ENCODE assay signal across 21 cellular contexts in the genomic region with DNA sequence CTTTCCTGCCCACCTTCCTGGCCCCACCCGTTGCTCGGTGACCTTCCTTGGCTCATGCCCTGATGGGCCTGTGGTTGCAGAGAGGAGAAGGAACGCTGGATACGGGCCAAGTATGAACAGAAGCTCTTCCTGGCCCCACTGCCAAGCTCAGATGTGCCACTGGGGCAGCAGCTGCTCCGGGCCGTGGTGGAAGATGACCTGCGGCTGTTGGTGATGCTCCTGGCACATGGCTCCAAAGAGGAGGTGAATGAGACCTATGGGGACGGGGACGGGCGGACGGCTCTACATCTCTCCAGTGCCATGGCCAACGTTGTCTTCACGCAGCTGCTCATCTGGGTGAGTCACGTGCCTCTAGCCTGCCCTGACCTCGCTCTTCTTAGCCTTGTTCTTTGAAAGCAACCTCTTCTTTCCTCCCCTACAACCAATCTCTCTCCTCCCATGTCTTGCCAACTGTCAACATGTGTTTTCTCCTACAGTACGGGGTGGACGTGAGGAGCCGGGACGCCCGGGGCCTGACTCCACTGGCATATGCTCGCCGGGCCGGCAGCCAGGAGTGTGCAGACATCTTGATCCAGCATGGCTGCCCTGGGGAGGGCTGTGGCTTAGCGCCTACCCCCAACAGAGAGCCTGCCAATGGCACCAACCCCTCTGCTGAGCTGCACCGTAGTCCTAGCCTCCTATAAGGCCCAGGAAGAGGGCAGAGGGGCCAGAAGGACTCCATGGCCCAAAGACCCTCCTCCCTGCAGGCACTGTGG. TPM values are rescaled to one million over a fixed set of nuclear protein-coding genes. Genes with fewer than 3 reads are reported as not detected.
A peak's percentile ranks its signal among the peaks of the same experiment; 100 is the strongest.
DNase-seq lines count a peak whose midpoint lies in the region; ATAC-seq, FAIRE-seq and TF ChIP-seq lines count a peak whose summit lies in the region.
"Had no signal": no experiment of that assay in that cellular context is flagged by ENCODE, and none has a peak within 500 bp of the region (broad histone marks: within the 10 kb centered on the region; RNA-seq: fewer than 3 reads in every experiment).

No MANE protein-coding gene starts in this region.

- H3K36me3 ChIP-seq in K562 (ENCODE audit: control insufficient read depth, insufficient read depth, low read length): peaks cover 61% of the 10 kb centered on the region
- H3K36me3 ChIP-seq in testis (ENCODE audit: low read depth, missing control alignments): no peaks in the 10 kb centered on the region
- no peaks in the 10 kb centered on the region for H3K36me3 ChIP-seq in GM23338 (ENCODE audit: insufficient read depth)

- H3K27ac Mint-ChIP-seq in activated naive CD4-positive, alpha-beta T cell treated with anti-CD3 and anti-CD28 coated beads, Interleukin-2, amount 10 ng/mL, durations not matched to agents 7 days and 5 days: no peak overlapping the region
- H3K27ac Mint-ChIP-seq in GM23338: no peak overlapping the region
- H3K27ac Mint-ChIP-seq: activated CD8-positive, alpha-beta memory T cell treated with anti-CD3 and anti-CD28 coated beads, Interleukin-2, amount 10 ng/mL, durations not matched to agents 7 days and 5 days; dendritic cell treated with granulocyte-macrophage colony-stimulating factor and Interleukin-4, amounts not matched to agents 40 ng/mL and 50 ng/mL, for 4 days had no signal

- H3K4me3 Mint-ChIP-seq in activated naive CD4-positive, alpha-beta T cell treated with anti-CD3 and anti-CD28 coated beads, Interleukin-2, amount 10 ng/mL, durations not matched to agents 7 days and 5 days: no peak overlapping the region
- H3K4me3 Mint-ChIP-seq in GM23338: no peak overlapping the region; the same call in 2 of the 3 replicates
- H3K4me3 Mint-ChIP-seq: activated CD8-positive, alpha-beta memory T cell treated with anti-CD3 and anti-CD28 coated beads, Interleukin-2, amount 10 ng/mL, durations not matched to agents 7 days and 5 days; CD4-positive, CD25-positive, alpha-beta regulatory T cell; dendritic cell treated with granulocyte-macrophage colony-stimulating factor and Interleukin-4, amounts not matched to agents 40 ng/mL and 50 ng/mL, for 4 days had no signal

- no peaks in the 10 kb centered on the region for H3K36me3 Mint-ChIP-seq in activated naive CD4-positive, alpha-beta T cell treated with anti-CD3 and anti-CD28 coated beads, Interleukin-2, amount 10 ng/mL, durations not matched to agents 7 days and 5 days
- H3K36me3 Mint-ChIP-seq in GM23338 (ENCODE audit: low read depth): peaks cover 25% of the 10 kb centered on the region
- H3K36me3 Mint-ChIP-seq: activated CD8-positive, alpha-beta memory T cell treated with anti-CD3 and anti-CD28 coated beads, Interleukin-2, amount 10 ng/mL, durations not matched to agents 7 days and 5 days had no signal

- H3K9ac ChIP-seq in K562 (ENCODE audit: insufficient read depth in 1 of 2, low read depth in 2 of 2, low read length in 2 of 2): no peak overlapping the region

- no peak for ATAC-seq in K562
- no peak for ATAC-seq in GM18517 (IDR thresholded peaks at IDR 0.05; ENCODE audit: unreplicated experiment)
- ATAC-seq in GM23338: no peak
- ATAC-seq: esophagus mucosa had no signal

- no peaks in the 10 kb centered on the region for H3K9me3 Mint-ChIP-seq in activated naive CD4-positive, alpha-beta T cell treated with anti-CD3 and anti-CD28 coated beads, Interleukin-2, amount 10 ng/mL, durations not matched to agents 7 days and 5 days
- H3K9me3 Mint-ChIP-seq in GM23338: no peaks in the 10 kb centered on the region
- H3K9me3 Mint-ChIP-seq: dendritic cell treated with granulocyte-macrophage colony-stimulating factor and Interleukin-4, amounts not matched to agents 40 ng/mL and 50 ng/mL, for 4 days had no signal

- BruUV-seq in K562 (replicated peaks; lab: Mats Ljungman, UMichigan): no TSS peak

- TF ChIP-seq POLR2A in K562 (conservative IDR thresholded peaks at IDR 0.05) (0 out of 2 replicates have a peak, but pooled peaks have one; percentile 29), testis (IDR thresholded peaks at IDR 0.05) (no peak)

- H4K20me1 ChIP-seq in K562 (replicated peaks; ENCODE audit: control insufficient read depth, insufficient read depth, low read length) (peaks cover 4% of the 10 kb centered on the region; the same call in 1 of the 2 replicates), GM23338 (replicated peaks; ENCODE audit: insufficient read depth) (no peaks in the 10 kb centered on the region; the same call in 1 of the 2 replicates)

- H3K79me2 ChIP-seq in K562 (ENCODE audit: control insufficient read depth, insufficient read depth, low read length) (no peaks in the 10 kb centered on the region), GM23338 (replicated peaks; ENCODE audit: insufficient read depth) (no peaks in the 10 kb centered on the region)

- DNase-seq in activated naive CD4-positive, alpha-beta T cell treated with anti-CD3 and anti-CD28 coated beads, Interleukin-2, amount 10 ng/mL, durations not matched to agents 7 days and 5 days: peak; percentile 13
- no peak for DNase-seq in activated naive CD4-positive, alpha-beta T cell treated with Interleukin-2 at 50 U/mL for 16 hours
- DNase-seq in K562 (ENCODE audit: extremely low read depth in 1 of 4, low spot score in 3 of 4) (no peak), islet precursor cell (peak; percentile 32), testis (peak; percentile 51), GM23338 (ENCODE audit: low spot score) (no peak)
- DNase-seq in central memory CD4-positive, alpha-beta T cell: no peak
- DNase-seq: activated CD4-positive, CD25-positive, alpha-beta regulatory T cell treated with anti-CD3 and anti-CD28 coated beads, Interleukin-2, amount 50 U/mL, for 72 hours; activated CD8-positive, alpha-beta memory T cell treated with anti-CD3 and anti-CD28 coated beads, Interleukin-2, amount 10 ng/mL, durations not matched to agents 7 days and 5 days; CD4-positive, CD25-positive, alpha-beta regulatory T cell; DMS79; NCI-H1092; NCI-H345 had no signal

- whole genome bisulfite sequencing in K562 (ENCODE audit: insufficient coverage, low coverage, missing lambda C conversion rate): 90% methylated on average over 25 of the region's 25 CpGs
- WGBS in testis, 2 donors: 67 to 82% methylated on average over 25 of the region's 25 CpGs

- no peak overlapping the region for H3K4me3 ChIP-seq in K562
- no peak overlapping the region for H3K4me3 ChIP-seq in testis
- no peak overlapping the region for H3K4me3 ChIP-seq in GM23338
- H3K4me3 ChIP-seq: SJCRH30, smooth muscle cell had no signal

- H3K27ac ChIP-seq in K562 (ENCODE audit: extremely low read depth, low read depth, low read length) (no peak overlapping the region), testis (peak overlapping the region in 1 of 2 donors; percentile 39), GM23338 (ENCODE audit: low read depth) (no peak overlapping the region)
- H3K27ac ChIP-seq: SJCRH30 had no signal

- peaks cover 24% of the 10 kb centered on the region for H3K27me3 Mint-ChIP-seq in activated naive CD4-positive, alpha-beta T cell treated with anti-CD3 and anti-CD28 coated beads, Interleukin-2, amount 10 ng/mL, durations not matched to agents 7 days and 5 days
- peaks cover 20% of the 10 kb centered on the region for H3K27me3 Mint-ChIP-seq in GM23338 (ENCODE audit: insufficient read depth, low read depth, poor library complexity)
- H3K27me3 Mint-ChIP-seq: dendritic cell treated with granulocyte-macrophage colony-stimulating factor and Interleukin-4, amounts not matched to agents 40 ng/mL and 50 ng/mL, for 4 days had no signal

- CTCF ChIA-PET in activated naive CD4-positive, alpha-beta T cell treated with anti-CD3 and anti-CD28 coated beads, Interleukin-2, amount 10 ng/mL, durations not matched to agents 7 days and 5 days (lab: Charles Lee): interaction anchor here (1.3 to 1.4 kb wide), 2 partner anchors 11 to 19 kb away, joined by 3 to 4 read pairs; no protein-coding TSS in a partner anchor
- CTCF ChIA-PET in K562 (lab: Yijun Ruan, JAX; ENCODE audit: low intra/inter-chr PET ratio): interaction anchor here (0.6 kb wide), 1 partner anchor 11 kb away, joined by 3 read pairs; no protein-coding TSS in a partner anchor

- no peaks in the 10 kb centered on the region for H3K4me1 Mint-ChIP-seq in activated naive CD4-positive, alpha-beta T cell treated with anti-CD3 and anti-CD28 coated beads, Interleukin-2, amount 10 ng/mL, durations not matched to agents 7 days and 5 days
- peaks cover 60% of the 10 kb centered on the region for H3K4me1 Mint-ChIP-seq in GM23338
- H3K4me1 Mint-ChIP-seq: activated CD8-positive, alpha-beta memory T cell treated with anti-CD3 and anti-CD28 coated beads, Interleukin-2, amount 10 ng/mL, durations not matched to agents 7 days and 5 days; CD4-positive, CD25-positive, alpha-beta regulatory T cell had no signal

- TF ChIP-seq CTCF in K562 (IDR thresholded peaks at IDR 0.05 in 2 of 3, conservative IDR thresholded peaks at IDR 0.05 in 1 of 3; ENCODE audit: insufficient read depth in 2 of 3, low read depth in 1 of 3, low read length in 3 of 3) (no peak), testis (IDR thresholded peaks at IDR 0.05) (no peak), GM23338 (conservative IDR thresholded peaks at IDR 0.05; ENCODE audit: low read depth in 2 of 2) (no peak)

- in situ Hi-C loops in K562 (cut with MboI): no loop called here

- no peak for FAIRE-seq in K562 (lab: Jason Lieb, UNC)
- FAIRE-seq: keratinocyte had no signal

- H3K4me2 ChIP-seq in K562 (ENCODE audit: insufficient read depth, low read length) (no peak overlapping the region), GM23338 (no peak overlapping the region)
- H3K4me2 ChIP-seq: smooth muscle cell had no signal

- intact Hi-C loops in K562 (cut with micrococcal nuclease) (no loop called here), testis (cut with DNase I; ENCODE audit: low total_unique reads) (no loop called here)

- H3K9me1 ChIP-seq in K562 (ENCODE audit: control insufficient read depth, insufficient read depth, low read length): peaks cover 5% of the 10 kb centered on the region

- TF ChIP-seq EP300 in K562 (IDR thresholded peaks at IDR 0.05; ENCODE audit: low read length): no peak

- no peaks in the 10 kb centered on the region for H3F3A ChIP-seq in GM23338 (replicated peaks; ENCODE audit: low read depth)

- TF ChIP-seq RAD21 in K562 (CRISPR knock-in tag; conservative IDR thresholded peaks at IDR 0.05 in 1 of 2, IDR thresholded peaks at IDR 0.05 in 1 of 2): no peak

- H2AFZ ChIP-seq in K562 (ENCODE audit: low read depth, low read length) (no peak overlapping the region), GM23338 (no peak overlapping the region)

- H3K4me1 ChIP-seq in K562 (replicated peaks in 1 of 2; ENCODE audit: control insufficient read depth in 2 of 2, insufficient read depth in 2 of 2, low read length in 2 of 2) (peaks cover 0 to 21% of the 10 kb centered on the region in 2 experiments; a peak in 2 of 5 replicates), testis (peaks cover 18% of the 10 kb centered on the region), GM23338 (ENCODE audit: insufficient read depth) (peaks cover 10% of the 10 kb centered on the region)
- H3K4me1 ChIP-seq: SJCRH30 had no signal

- no peaks in the 10 kb centered on the region for H3K9me3 ChIP-seq in K562 (replicated peaks; ENCODE audit: control insufficient read depth, insufficient read depth, low read depth, low read length)
- no peaks in the 10 kb centered on the region for H3K9me3 ChIP-seq in testis
- H3K9me3 ChIP-seq: SJCRH30 had no signal

- POLR2A ChIA-PET in K562 (lab: Yijun Ruan, JAX): interaction anchor here (1.4 to 1.7 kb wide), 2 partner anchors 9 to 14 kb away, joined by 4 to 5 read pairs; no protein-coding TSS in a partner anchor

- H3K27me3 ChIP-seq in K562 (ENCODE audit: control insufficient read depth in 2 of 2, insufficient read depth in 2 of 2, low read length in 2 of 2): peaks cover 2 to 4% of the 10 kb centered on the region in 2 experiments; a peak in 3 of 5 replicates
- H3K27me3 ChIP-seq in testis: no peaks in the 10 kb centered on the region
- peaks cover 20% of the 10 kb centered on the region for H3K27me3 ChIP-seq in GM23338 (ENCODE audit: insufficient read depth)
- H3K27me3 ChIP-seq: SJCRH30 had no signal

- no peaks in the 10 kb centered on the region for H3K9me2 ChIP-seq in GM23338 (ENCODE audit: insufficient read depth)

RNA-seq across cellular contexts. Expression of a gene that starts 24.1 kb away (rescaled TPM):
- total RNA-seq in K562 (2011; cell fraction: chromatin; rRNA removed; ENCODE audit: low replicate concordance): not detected in 2 replicates
- not detected in 2 replicates for total RNA-seq in K562 (2011; cell fraction: nucleolus; rRNA removed)
- not detected in 2 replicates for total RNA-seq in K562 (2011; cell fraction: nucleoplasm; rRNA removed)
- not detected in 2 replicates for total RNA-seq in K562 (2014; rRNA removed)
- not detected in 2 replicates for total RNA-seq in K562 (2014; rRNA removed; fragmentation: Illumina TruSeq; extraction: Trizol)
- not detected in 2 replicates for total RNA-seq in K562 (2015; rRNA removed; fragmentation: Illumina TruSeq; extraction: Trizol)
- not detected in 2 replicates for total RNA-seq in K562 (2021)
- not detected in 2 replicates for polyA plus RNA-seq in K562 (2011; rRNA removed)
- polyA plus RNA-seq in K562 (2011; cell fraction: cytosol; rRNA removed): not detected in 2 replicates
- not detected in 2 replicates for polyA plus RNA-seq in K562 (2011; cell fraction: nucleus; rRNA removed)
- polyA plus RNA-seq in K562 (2012): not detected in 2 replicates
- not detected in 2 replicates for polyA plus RNA-seq in K562 (2014; fragmentation: Illumina TruSeq; extraction: Trizol)
- not detected for polyA plus RNA-seq in K562 (2014; fragmentation: Nextera tagmentation; extraction: Ambion mirVana)
- not detected in 2 replicates for polyA plus RNA-seq in K562 (2014; rRNA removed)
- not detected in 2 replicates for polyA minus RNA-seq in K562 (2011; rRNA and poly(A)+ RNA removed)
- polyA minus RNA-seq in K562 (2011; cell fraction: cytosol; rRNA and poly(A)+ RNA removed): not detected in 2 replicates
- polyA minus RNA-seq in K562 (2011; cell fraction: nucleus; rRNA and poly(A)+ RNA removed): not detected in 2 replicates
- total RNA-seq in testis: 10 to 100 TPM in 1 of 2 donors, 1 to 10 TPM in 1; 2.9 to 15.6 TPM
- 7.2 TPM for polyA plus RNA-seq in testis (ENCODE audit: insufficient read depth, low read depth, low replicate concordance)
- total RNA-seq in GM23338 (2014; rRNA removed; shearing (Covaris generic)): 0.24 and 1.8 TPM in 2 replicates
- not detected in 2 replicates for polyA plus RNA-seq in GM23338 (2016; fragmentation: Nextera tagmentation; extraction: Ambion mirVana)
- total RNA-seq: activated CD8-positive, alpha-beta memory T cell treated with anti-CD3 and anti-CD28 coated beads, Interleukin-2, amount 10 ng/mL, durations not matched to agents 7 days and 5 days; CD4-positive, CD25-positive, alpha-beta regulatory T cell; esophagus mucosa; smooth muscle cell; ureter had no signal
- polyA plus RNA-seq: CD4-positive, CD25-positive, alpha-beta regulatory T cell; keratinocyte; smooth muscle cell had no signal

RNA-seq across cellular contexts. Expression of a gene that starts 43.6 kb away (rescaled TPM):
- total RNA-seq in K562 (2011; cell fraction: chromatin; rRNA removed; ENCODE audit: low replicate concordance): not detected in 2 replicates
- total RNA-seq in K562 (2011; cell fraction: nucleolus; rRNA removed): not detected in 2 replicates
- not detected in 2 replicates for total RNA-seq in K562 (2011; cell fraction: nucleoplasm; rRNA removed)
- not detected in 2 replicates for total RNA-seq in K562 (2014; rRNA removed)
- total RNA-seq in K562 (2014; rRNA removed; fragmentation: Illumina TruSeq; extraction: Trizol): not detected in 2 replicates
- total RNA-seq in K562 (2015; rRNA removed; fragmentation: Illumina TruSeq; extraction: Trizol): not detected in 2 replicates
- total RNA-seq in K562 (2021): not detected in 2 replicates
- polyA plus RNA-seq in K562 (2011; rRNA removed): not detected in 2 replicates
- polyA plus RNA-seq in K562 (2011; cell fraction: cytosol; rRNA removed): not detected in 2 replicates
- polyA plus RNA-seq in K562 (2011; cell fraction: nucleus; rRNA removed): not detected in 2 replicates
- not detected in 2 replicates for polyA plus RNA-seq in K562 (2012)
- not detected in 2 replicates for polyA plus RNA-seq in K562 (2014; fragmentation: Illumina TruSeq; extraction: Trizol)
- not detected for polyA plus RNA-seq in K562 (2014; fragmentation: Nextera tagmentation; extraction: Ambion mirVana)
- not detected in 2 replicates for polyA plus RNA-seq in K562 (2014; rRNA removed)
- polyA minus RNA-seq in K562 (2011; rRNA and poly(A)+ RNA removed): not detected in 2 replicates
- not detected in 2 replicates for polyA minus RNA-seq in K562 (2011; cell fraction: cytosol; rRNA and poly(A)+ RNA removed)
- not detected in 2 replicates for polyA minus RNA-seq in K562 (2011; cell fraction: nucleus; rRNA and poly(A)+ RNA removed)
- under 1 TPM in 1 of 2 donors, not detected in 1; 0.39 TPM for total RNA-seq in testis
- polyA plus RNA-seq in testis (ENCODE audit: insufficient read depth, low read depth, low replicate concordance): 0.18 TPM
- total RNA-seq in GM23338 (2014; rRNA removed; shearing (Covaris generic)): not detected in 2 replicates
- not detected in 2 replicates for polyA plus RNA-seq in GM23338 (2016; fragmentation: Nextera tagmentation; extraction: Ambion mirVana)
- total RNA-seq: A172; activated CD8-positive, alpha-beta memory T cell treated with anti-CD3 and anti-CD28 coated beads, Interleukin-2, amount 10 ng/mL, durations not matched to agents 7 days and 5 days; CD4-positive, CD25-positive, alpha-beta regulatory T cell; esophagus mucosa; SJCRH30; smooth muscle cell; ureter had no signal
- polyA plus RNA-seq: CD4-positive, CD25-positive, alpha-beta regulatory T cell; keratinocyte; smooth muscle cell had no signal

RNA-seq across cellular contexts. Expression of a gene that starts 57.2 kb away (rescaled TPM):
- 309 and 657 TPM in 2 replicates for total RNA-seq in K562 (2011; cell fraction: chromatin; rRNA removed; ENCODE audit: low replicate concordance)
- total RNA-seq in K562 (2011; cell fraction: nucleolus; rRNA removed): 263 and 322 TPM in 2 replicates
- 258 and 293 TPM in 2 replicates for total RNA-seq in K562 (2011; cell fraction: nucleoplasm; rRNA removed)
- total RNA-seq in K562 (2014; rRNA removed): 62.2 and 94.2 TPM in 2 replicates
- total RNA-seq in K562 (2014; rRNA removed; fragmentation: Illumina TruSeq; extraction: Trizol): 34.6 and 44.0 TPM in 2 replicates
- total RNA-seq in K562 (2015; rRNA removed; fragmentation: Illumina TruSeq; extraction: Trizol): 59.8 and 60.0 TPM in 2 replicates
- total RNA-seq in K562 (2021): 178 and 208 TPM in 2 replicates
- 61.4 and 65.4 TPM in 2 replicates for polyA plus RNA-seq in K562 (2011; rRNA removed)
- polyA plus RNA-seq in K562 (2011; cell fraction: cytosol; rRNA removed): 86.8 and 233 TPM in 2 replicates
- polyA plus RNA-seq in K562 (2011; cell fraction: nucleus; rRNA removed): 273 and 510 TPM in 2 replicates
- polyA plus RNA-seq in K562 (2012): 83.7 and 110 TPM in 2 replicates
- 66.7 and 96.7 TPM in 2 replicates for polyA plus RNA-seq in K562 (2014; fragmentation: Illumina TruSeq; extraction: Trizol)
- polyA plus RNA-seq in K562 (2014; fragmentation: Nextera tagmentation; extraction: Ambion mirVana): 1 to 10 TPM; 3.4 to 4.4 TPM
- polyA plus RNA-seq in K562 (2014; rRNA removed): 118 and 127 TPM in 2 replicates
- 34.5 and 46.4 TPM in 2 replicates for polyA minus RNA-seq in K562 (2011; rRNA and poly(A)+ RNA removed)
- polyA minus RNA-seq in K562 (2011; cell fraction: cytosol; rRNA and poly(A)+ RNA removed): 64.1 and 65.6 TPM in 2 replicates
- polyA minus RNA-seq in K562 (2011; cell fraction: nucleus; rRNA and poly(A)+ RNA removed): 79.9 and 118 TPM in 2 replicates
- 10 to 100 TPM; 65.6 to 90.5 TPM for total RNA-seq in testis
- 44.1 TPM for polyA plus RNA-seq in testis (ENCODE audit: insufficient read depth, low read depth, low replicate concordance)
- total RNA-seq in GM23338 (2014; rRNA removed; shearing (Covaris generic)): 32.2 and 39.2 TPM in 2 replicates
- 24.0 and 24.9 TPM in 2 replicates for polyA plus RNA-seq in GM23338 (2016; fragmentation: Nextera tagmentation; extraction: Ambion mirVana)

Comparison
In these comparisons a context has a peak if more than half of its experiments do, and no peak if none do; other contexts are left out.
1. DNase-seq: peak in activated naive CD4-positive, alpha-beta T cell treated with anti-CD3 and anti-CD28 coated beads, Interleukin-2, amount 10 ng/mL, durations not matched to agents 7 days and 5 days (single experiment), islet precursor cell (single experiment) and testis (single experiment); none in activated naive CD4-positive, alpha-beta T cell treated with Interleukin-2 at 50 U/mL for 16 hours (single experiment), K562 (0 of 4), GM23338 (single experiment) and central memory CD4-positive, alpha-beta T cell (single experiment).